Comparison of ENCODE assay signal across 8 cellular contexts in the genomic region with DNA sequence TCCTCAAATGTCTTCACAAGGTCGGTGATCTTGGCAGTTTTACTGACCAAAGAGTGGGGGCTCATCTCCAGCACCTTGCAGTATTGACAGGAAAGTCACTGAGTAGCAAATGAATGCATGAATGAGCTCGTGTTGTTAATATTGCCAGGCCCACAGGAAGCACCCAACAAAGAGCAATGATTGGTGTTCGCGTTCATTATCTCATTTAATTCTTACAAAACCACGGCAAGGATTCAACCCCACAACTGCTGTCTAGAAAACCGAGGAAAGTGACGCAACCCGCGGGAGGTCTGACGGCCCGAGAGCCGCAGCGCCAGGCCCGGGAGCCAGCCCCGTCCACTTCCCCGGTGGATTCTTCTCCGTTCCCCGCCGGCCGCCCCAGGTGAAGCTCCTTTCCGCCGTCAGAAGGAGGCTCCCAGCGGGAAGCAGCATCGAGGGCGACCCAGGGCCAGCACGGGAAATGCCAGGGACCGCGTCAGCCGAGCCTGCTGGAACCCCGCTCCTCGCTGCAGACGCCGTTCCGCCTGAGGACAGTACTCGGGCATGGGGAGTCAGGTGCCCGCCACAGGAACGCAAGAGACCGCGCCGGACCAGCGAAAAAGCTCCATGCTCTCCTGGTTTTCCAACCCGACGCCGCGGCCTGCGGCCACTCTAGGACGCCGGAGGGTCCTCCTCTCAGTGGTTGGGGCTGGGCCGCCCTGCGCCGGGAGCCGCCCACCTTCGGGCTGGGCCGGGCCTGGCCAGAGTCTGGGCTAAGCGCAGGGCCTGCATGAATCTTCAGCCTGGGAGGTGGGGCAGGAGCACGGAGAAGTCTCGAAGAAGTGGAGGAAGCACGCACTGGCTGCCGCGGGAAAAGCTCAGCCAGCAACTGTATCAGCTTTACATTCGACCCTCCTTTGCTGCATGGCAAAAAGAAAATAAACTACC. TPM values are rescaled to one million over a fixed set of nuclear protein-coding genes. Genes with fewer than 3 reads are reported as not detected.
DNase-seq lines count a peak whose midpoint lies in the region; ATAC-seq and TF ChIP-seq lines count a peak whose summit lies in the region.

No MANE protein-coding gene starts in this region.

- intact Hi-C loops in activated naive CD4-positive, alpha-beta T cell treated with anti-CD3 and anti-CD28 coated beads for 36 hours (cut with micrococcal nuclease): loop anchor here (1.0 to 5.0 kb wide), 4 partner anchors 20 to 683 kb away; no protein-coding TSS in a partner anchor
- intact Hi-C loops in tibial artery (cut with DNase I; ENCODE audit: low total_unique reads): loop anchor here (2.0 kb wide), 1 partner anchor 21 kb away; no protein-coding TSS in a partner anchor

- ATAC-seq in RWPE2 (ENCODE audit: low read depth): peak; percentile 100

- H3K36me3 ChIP-seq in Karpas-422 (ENCODE audit: insufficient read depth, low read length): no peaks in the 10 kb centered on the region
- H3K36me3 ChIP-seq in RWPE2 (ENCODE audit: low read depth): no peaks in the 10 kb centered on the region
- no peaks in the 10 kb centered on the region for H3K36me3 ChIP-seq in neural cell (ENCODE audit: insufficient read depth, low read length)
- H3K36me3 ChIP-seq in tibial artery: no peaks in the 10 kb centered on the region

- H3K4me3 ChIP-seq in Karpas-422 (ENCODE audit: low read length) (peak overlapping the region; percentile 67), RWPE2 (ENCODE audit: severe bottlenecking) (peak overlapping the region; percentile 55), foreskin fibroblast (ENCODE audit: low read depth in 1 of 2, low read length in 2 of 2) (peak overlapping the region; percentile 57 to 77), neural cell (ENCODE audit: low read length) (peak overlapping the region; percentile 65), tibial artery (peak overlapping the region; percentile 93 to 95)

- no peak overlapping the region for H3K27ac ChIP-seq in Karpas-422 (ENCODE audit: low read length)
- H3K27ac ChIP-seq in RWPE2 (ENCODE audit: poor library complexity, severe bottlenecking): peak overlapping the region; percentile 53
- H3K27ac ChIP-seq in neural cell (ENCODE audit: low read length): no peak overlapping the region
- peak overlapping the region; percentile 96 for H3K27ac ChIP-seq in tibial artery

- peak overlapping the region; percentile 61 for H3K4me3 Mint-ChIP-seq in activated naive CD4-positive, alpha-beta T cell treated with anti-CD3 and anti-CD28 coated beads for 36 hours

- H3K9me3 Mint-ChIP-seq in activated naive CD4-positive, alpha-beta T cell treated with anti-CD3 and anti-CD28 coated beads for 36 hours: no peaks in the 10 kb centered on the region

- no peaks in the 10 kb centered on the region for H3K36me3 Mint-ChIP-seq in activated naive CD4-positive, alpha-beta T cell treated with anti-CD3 and anti-CD28 coated beads for 36 hours (ENCODE audit: low read depth)

- TF ChIP-seq CTCF in RWPE2 (IDR thresholded peaks at IDR 0.05; ENCODE audit: poor library complexity, severe bottlenecking) (no peak), foreskin fibroblast (IDR thresholded peaks at IDR 0.05; ENCODE audit: low read depth, low read length) (no peak), neural cell (IDR thresholded peaks at IDR 0.05; ENCODE audit: poor library complexity, severe bottlenecking) (no peak), tibial artery (IDR thresholded peaks at IDR 0.05) (no peak)

- H3K9ac ChIP-seq in Karpas-422 (ENCODE audit: low read length) (peak overlapping the region; percentile 80), neural cell (ENCODE audit: low read length) (peak overlapping the region; percentile 42)

- peaks cover 21% of the 10 kb centered on the region for H3K4me1 Mint-ChIP-seq in activated naive CD4-positive, alpha-beta T cell treated with anti-CD3 and anti-CD28 coated beads for 36 hours (ENCODE audit: low read depth)

- TF ChIP-seq RAD21 in neural cell (conservative IDR thresholded peaks at IDR 0.05): no peak

- no peaks in the 10 kb centered on the region for H3F3A ChIP-seq in neural cell (ENCODE audit: insufficient read depth, low read length, poor library complexity, severe bottlenecking)

- H3K79me2 ChIP-seq in Karpas-422 (ENCODE audit: low read length): no peaks in the 10 kb centered on the region
- no peaks in the 10 kb centered on the region for H3K79me2 ChIP-seq in neural cell (replicated peaks; ENCODE audit: insufficient read depth, low read length)

- DNase-seq in G401 (ENCODE audit: low spot score) (peak; percentile 84), GOT3 (lab: John Stamatoyannopoulos, UW) (peak; percentile 71), Karpas-422 (peak; percentile 88), RWPE2 (ENCODE audit: low spot score) (peak; percentile 94), foreskin fibroblast (peak; percentile 91 to 97), tibial artery (peak; percentile 92 to 96)
- DNase-seq in activated naive CD4-positive, alpha-beta T cell treated with anti-CD3 and anti-CD28 coated beads for 36 hours: peak; percentile 53

- H3K9me3 ChIP-seq in Karpas-422 (ENCODE audit: low read length) (no peaks in the 10 kb centered on the region), RWPE2 (ENCODE audit: severe bottlenecking) (no peaks in the 10 kb centered on the region), neural cell (ENCODE audit: low read length) (no peaks in the 10 kb centered on the region), tibial artery (no peaks in the 10 kb centered on the region)

- in situ Hi-C loops in G401 (cut with HindIII; ENCODE audit: low sequenced_read_pairs): no loop called here

- TF ChIP-seq EP300 in neural cell (conservative IDR thresholded peaks at IDR 0.05; ENCODE audit: poor library complexity, severe bottlenecking): no peak

- no peaks in the 10 kb centered on the region for H4K20me1 ChIP-seq in Karpas-422 (ENCODE audit: insufficient read depth, low read depth, low read length)
- H4K20me1 ChIP-seq in neural cell (ENCODE audit: insufficient read depth): no peaks in the 10 kb centered on the region

- H3K4me2 ChIP-seq in Karpas-422 (ENCODE audit: low read depth, low read length, poor library complexity, severe bottlenecking) (peak overlapping the region; percentile 63), neural cell (ENCODE audit: low read length) (no peak overlapping the region)

- H3K27me3 ChIP-seq in Karpas-422 (ENCODE audit: low read length) (no peaks in the 10 kb centered on the region), RWPE2 (ENCODE audit: insufficient read depth, poor library complexity, severe bottlenecking) (no peaks in the 10 kb centered on the region), neural cell (ENCODE audit: insufficient read depth, low read depth, low read length) (no peaks in the 10 kb centered on the region), tibial artery (no peaks in the 10 kb centered on the region)

- H3K4me1 ChIP-seq in Karpas-422 (ENCODE audit: low read length): peaks cover 26% of the 10 kb centered on the region
- peaks cover 7% of the 10 kb centered on the region for H3K4me1 ChIP-seq in RWPE2 (ENCODE audit: insufficient read depth, poor library complexity, severe bottlenecking)
- peaks cover 0 to 19% (median 7%) of the 10 kb centered on the region in 4 donors for H3K4me1 ChIP-seq in tibial artery

- peaks cover 42% of the 10 kb centered on the region for H3K27me3 Mint-ChIP-seq in activated naive CD4-positive, alpha-beta T cell treated with anti-CD3 and anti-CD28 coated beads for 36 hours (ENCODE audit: low read depth)

- H3K27ac Mint-ChIP-seq in activated naive CD4-positive, alpha-beta T cell treated with anti-CD3 and anti-CD28 coated beads for 36 hours: peak overlapping the region; percentile 6

- H2AFZ ChIP-seq in Karpas-422 (ENCODE audit: low read length) (peak overlapping the region; percentile 89), neural cell (ENCODE audit: low read depth, low read length) (no peak overlapping the region)

- 0 out of 2 replicates have a peak, but pooled peaks cover 3% of the 10 kb centered on the region for H3K9me2 ChIP-seq in Karpas-422 (replicated peaks; ENCODE audit: insufficient read depth, low read length)
- H3K9me2 ChIP-seq in neural cell (ENCODE audit: insufficient read depth, low read length): no peaks in the 10 kb centered on the region

- CTCF ChIA-PET in activated naive CD4-positive, alpha-beta T cell treated with anti-CD3 and anti-CD28 coated beads for 36 hours (lab: Charles Lee): interaction anchor here (0.6 to 1.5 kb wide), 3 partner anchors 14 to 343 kb away, joined by 3 to 5 read pairs (median 4); no protein-coding TSS in a partner anchor

TF ChIP-seq in neural cell, 6 proteins besides CTCF, POLR2A, EP300 and RAD21 (continues in another document):
- TF ChIP-seq POLR2AphosphoS5 (IDR thresholded peaks at IDR 0.05) (no peak), SMC3 (conservative IDR thresholded peaks at IDR 0.05; ENCODE audit: poor library complexity) (no peak), EZH2 (IDR thresholded peaks at IDR 0.05; ENCODE audit: borderline replicate concordance, insufficient read depth, low read length, poor library complexity, severe bottlenecking) (no peak)
- TF ChIP-seq, protein P1, sequence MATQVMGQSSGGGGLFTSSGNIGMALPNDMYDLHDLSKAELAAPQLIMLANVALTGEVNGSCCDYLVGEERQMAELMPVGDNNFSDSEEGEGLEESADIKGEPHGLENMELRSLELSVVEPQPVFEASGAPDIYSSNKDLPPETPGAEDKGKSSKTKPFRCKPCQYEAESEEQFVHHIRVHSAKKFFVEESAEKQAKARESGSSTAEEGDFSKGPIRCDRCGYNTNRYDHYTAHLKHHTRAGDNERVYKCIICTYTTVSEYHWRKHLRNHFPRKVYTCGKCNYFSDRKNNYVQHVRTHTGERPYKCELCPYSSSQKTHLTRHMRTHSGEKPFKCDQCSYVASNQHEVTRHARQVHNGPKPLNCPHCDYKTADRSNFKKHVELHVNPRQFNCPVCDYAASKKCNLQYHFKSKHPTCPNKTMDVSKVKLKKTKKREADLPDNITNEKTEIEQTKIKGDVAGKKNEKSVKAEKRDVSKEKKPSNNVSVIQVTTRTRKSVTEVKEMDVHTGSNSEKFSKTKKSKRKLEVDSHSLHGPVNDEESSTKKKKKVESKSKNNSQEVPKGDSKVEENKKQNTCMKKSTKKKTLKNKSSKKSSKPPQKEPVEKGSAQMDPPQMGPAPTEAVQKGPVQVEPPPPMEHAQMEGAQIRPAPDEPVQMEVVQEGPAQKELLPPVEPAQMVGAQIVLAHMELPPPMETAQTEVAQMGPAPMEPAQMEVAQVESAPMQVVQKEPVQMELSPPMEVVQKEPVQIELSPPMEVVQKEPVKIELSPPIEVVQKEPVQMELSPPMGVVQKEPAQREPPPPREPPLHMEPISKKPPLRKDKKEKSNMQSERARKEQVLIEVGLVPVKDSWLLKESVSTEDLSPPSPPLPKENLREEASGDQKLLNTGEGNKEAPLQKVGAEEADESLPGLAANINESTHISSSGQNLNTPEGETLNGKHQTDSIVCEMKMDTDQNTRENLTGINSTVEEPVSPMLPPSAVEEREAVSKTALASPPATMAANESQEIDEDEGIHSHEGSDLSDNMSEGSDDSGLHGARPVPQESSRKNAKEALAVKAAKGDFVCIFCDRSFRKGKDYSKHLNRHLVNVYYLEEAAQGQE (IDR thresholded peaks at IDR 0.05; ENCODE audit: borderline replicate concordance): no peak

RNA-seq across cellular contexts. Expression of a gene that starts 19.8 kb away (rescaled TPM):
- total RNA-seq in G401 (2014; rRNA removed; shearing (Covaris generic)): 5.4 and 14.6 TPM in 2 replicates
- total RNA-seq in Karpas-422 (2014; rRNA removed; shearing (Covaris generic); ENCODE audit: low replicate concordance): 9.2 and 14.6 TPM in 2 replicates
- 1 to 10 TPM; 4.8 to 7.1 TPM for total RNA-seq in activated naive CD4-positive, alpha-beta T cell treated with anti-CD3 and anti-CD28 coated beads for 36 hours
- polyA plus RNA-seq in neural cell: 6.7 and 8.5 TPM in 2 replicates
- polyA minus RNA-seq in neural cell: 55.3 and 70.7 TPM in 2 replicates

Comparison
In these comparisons a context has a peak if more than half of its experiments do, and no peak if none do; other contexts are left out.
1. H3K27ac ChIP-seq: peak in RWPE2 (single experiment) and tibial artery (2 of 2); none in Karpas-422 (single experiment) and neural cell (single experiment).
2. Peak in every context shown above with its lines, with median percentiles within 50 percentile points of each other: DNase-seq and H3K4me3 ChIP-seq.